1 cellular context compared by ENCODE assay signal in the genomic region with DNA sequence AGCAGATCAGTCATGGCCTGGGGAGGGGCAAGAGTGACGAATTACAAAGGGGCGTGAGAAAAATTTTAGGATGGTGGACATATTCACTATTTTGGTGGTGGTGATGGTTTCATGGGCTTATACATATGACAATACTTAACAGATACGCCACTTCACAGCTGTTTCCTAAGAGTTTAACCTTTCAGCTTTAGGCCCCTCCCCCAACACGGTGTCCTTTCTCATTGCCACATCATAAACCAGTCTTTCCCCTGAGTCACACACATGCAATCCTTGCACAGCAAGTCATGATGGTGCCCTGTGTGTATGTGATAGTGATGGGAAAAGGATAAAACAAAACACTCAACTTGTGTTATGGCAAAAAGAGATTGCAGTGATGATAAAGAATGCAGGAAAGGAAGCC.
TF ChIP-seq lines count a peak whose summit lies in the region.

No MANE protein-coding gene starts in this region.

TF ChIP-seq in H1, 55 proteins besides CTCF, POLR2A, EP300 and RAD21:
- TF ChIP-seq, protein P1, sequence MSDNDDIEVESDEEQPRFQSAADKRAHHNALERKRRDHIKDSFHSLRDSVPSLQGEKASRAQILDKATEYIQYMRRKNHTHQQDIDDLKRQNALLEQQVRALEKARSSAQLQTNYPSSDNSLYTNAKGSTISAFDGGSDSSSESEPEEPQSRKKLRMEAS (IDR thresholded peaks at IDR 0.05): no peak
